ENCODE assay signal across 14 cellular contexts in genomic region chr15:73959801-73960200, GRCh38. TPM values are rescaled to one million over a fixed set of nuclear protein-coding genes. Genes with fewer than 3 reads are reported as not detected.
DNase-seq lines count a peak whose midpoint lies in the region; ATAC-seq, FAIRE-seq and TF ChIP-seq lines count a peak whose summit lies in the region.
"Had no signal": no experiment of that assay in that cellular context is flagged by ENCODE, and none has a peak within 500 bp of the region (broad histone marks: within the 10 kb centered on the region; RNA-seq: fewer than 3 reads in every experiment).

No MANE protein-coding gene starts in this region.

- peaks cover under 1 to 2% of the 10 kb centered on the region in 2 experiments for H3K4me1 Mint-ChIP-seq in H9

- no peak overlapping the region for H2BK15ac ChIP-seq in H9 (ENCODE audit: low read depth, low read length)

- no peak overlapping the region for H2AK5ac ChIP-seq in H9 (ENCODE audit: insufficient read length, low read length)

- no peaks in the 10 kb centered on the region for H3K9me2 ChIP-seq in OCI-LY7 (ENCODE audit: insufficient read depth, low read length)

- no peak overlapping the region for H3K14ac ChIP-seq in H9 (ENCODE audit: insufficient read depth, low read length)

- H3K4me2 ChIP-seq in OCI-LY7 (ENCODE audit: low read length) (peak overlapping the region; percentile 57), H9 (ENCODE audit: insufficient read depth, insufficient read length, low read length) (no peak overlapping the region)

- ATAC-seq in heart right ventricle = no peak

- no peak overlapping the region for H3K56ac ChIP-seq in H9 (ENCODE audit: insufficient read length, low read depth, low read length)

- no peaks in the 10 kb centered on the region for H4K20me1 ChIP-seq in OCI-LY7 (ENCODE audit: insufficient read depth, low read length)
- no peaks in the 10 kb centered on the region for H4K20me1 ChIP-seq in H9 (ENCODE audit: control insufficient read depth, insufficient read depth, insufficient read length)

- 90 to 92% methylated on average over 6 of the region's 6 CpGs for WGBS in heart right ventricle, 2 donors
- WGBS in H9 (ENCODE audit: extremely low coverage, insufficient read length, low lambda C conversion rate) = no CpG with 5 or more reads among the region's 6 CpGs

- H4K91ac ChIP-seq in H9 (ENCODE audit: insufficient read length, low read depth, low read length) = no peak overlapping the region

- H3K27ac ChIP-seq in heart right ventricle (no peak overlapping the region), OCI-LY7 (ENCODE audit: low read depth, low read length, poor library complexity, severe bottlenecking) (peak overlapping the region; percentile 27), H9 (ENCODE audit: insufficient read length, low read depth, low read length) (no peak overlapping the region)
- H3K27ac ChIP-seq: neutrophil, right atrium auricular region, suprapubic skin had no signal

- CTCF ChIA-PET in OCI-LY7 (lab: Charles Lee; ENCODE audit: unreplicated experiment) = no interaction called here

- no peak overlapping the region for H2BK12ac ChIP-seq in H9 (ENCODE audit: insufficient read length, low read depth, low read length)

- H3K36me3 Mint-ChIP-seq in H9 (ENCODE audit: insufficient read depth in 1 of 3, low read depth in 3 of 3) = no peaks in the 10 kb centered on the region

- peaks cover 13% of the 10 kb centered on the region for H3K27me3 Mint-ChIP-seq in H9 (ENCODE audit: low read depth)

- no peak overlapping the region for H3K4ac ChIP-seq in H9 (ENCODE audit: low read depth, low read length)

- H2BK20ac ChIP-seq in H9 (ENCODE audit: low read depth, low read length, poor library complexity, severe bottlenecking) = no peak overlapping the region

- no peak overlapping the region for H3K4me3 Mint-ChIP-seq in H9

- H3K4me1 ChIP-seq in heart right ventricle (peaks cover 0 to 31% (median 16%) of the 10 kb centered on the region in 9 donors), OCI-LY7 (ENCODE audit: insufficient read depth, low read length, poor library complexity, severe bottlenecking) (peaks cover 23% of the 10 kb centered on the region), H9 (ENCODE audit: insufficient read depth, low read length) (no peaks in the 10 kb centered on the region)

- no peaks in the 10 kb centered on the region for H3K36me3 ChIP-seq in heart right ventricle
- no peaks in the 10 kb centered on the region for H3K36me3 ChIP-seq in OCI-LY7 (ENCODE audit: insufficient read depth, low read length)
- H3K36me3 ChIP-seq: HAP-1, neutrophil, right atrium auricular region, suprapubic skin had no signal

- H3K9me3 ChIP-seq in heart right ventricle = no peaks in the 10 kb centered on the region
- no peaks in the 10 kb centered on the region for H3K9me3 ChIP-seq in OCI-LY7 (ENCODE audit: low read length)
- H3K9me3 ChIP-seq in H9 (ENCODE audit: control insufficient read depth, low read depth, low read length) = no peaks in the 10 kb centered on the region
- H3K9me3 ChIP-seq: HAP-1, neutrophil, right atrium auricular region, suprapubic skin had no signal

- no peaks in the 10 kb centered on the region for H3K79me1 ChIP-seq in H9 (ENCODE audit: insufficient read depth, low read depth, low read length, poor library complexity, severe bottlenecking)

- no peaks in the 10 kb centered on the region for H3K9me3 Mint-ChIP-seq in H9

- no peak overlapping the region for H3K18ac ChIP-seq in H9 (ENCODE audit: insufficient read length, low read depth, low read length)

- no peak overlapping the region for H2BK120ac ChIP-seq in H9 (ENCODE audit: low read depth, low read length, poor library complexity, severe bottlenecking)

- peak overlapping the region; percentile 39; the same call in 1 of the 2 replicates for H2AFZ ChIP-seq in OCI-LY7 (ENCODE audit: low read length)
- H2AFZ ChIP-seq in H9 (ENCODE audit: low read length) = no peak overlapping the region

- no peak overlapping the region for H3K9ac ChIP-seq in H9 (ENCODE audit: extremely low read depth, insufficient read length, low read length)

- peak; percentile 31 for DNase-seq in cardiac septum (ENCODE audit: low spot score)
- DNase-seq in heart right ventricle = no peak
- no peak for DNase-seq in OCI-LY7 (ENCODE audit: low spot score)
- peak; percentile 25 for DNase-seq in islet precursor cell
- no peak for DNase-seq in H9
- DNase-seq in GM19239 (ENCODE audit: insufficient read length, low spot score) = no peak
- DNase-seq in SW 1271 (lab: John Stamatoyannopoulos, UW) = no peak
- DNase-seq: effector CD8-positive, alpha-beta T cell had no signal

- no peak overlapping the region for H4K8ac ChIP-seq in H9 (replicated peaks; ENCODE audit: insufficient read length, low read depth, low read length)

- no peaks in the 10 kb centered on the region for H3K23me2 ChIP-seq in H9 (ENCODE audit: insufficient read length, low read depth, low read length, poor library complexity, severe bottlenecking)

- no peak overlapping the region for H3T11ph ChIP-seq in H9 (ENCODE audit: low read length)

- H3K27ac Mint-ChIP-seq in H9 = no peak overlapping the region

- no peak overlapping the region for H2BK5ac ChIP-seq in H9 (ENCODE audit: insufficient read length, low read length)

- intact Hi-C loops in cardiac septum (cut with DNase I) (no loop called here), heart right ventricle (cut with DNase I) (loop anchor here in 5 of 10 donors (5.0 to 10.0 kb wide), 3 partner anchors 62 to 88 kb away; partner anchors contain the start of gene TBC1D21 (in 2 of the 5)), OCI-LY7 (cut with micrococcal nuclease; ENCODE audit: unreplicated experiment) (no loop called here)

- POLR2A ChIA-PET in OCI-LY7 (lab: Charles Lee) = no interaction called here

- H3K4me3 ChIP-seq in heart right ventricle (no peak overlapping the region), OCI-LY7 (ENCODE audit: low read depth, low read length, poor library complexity, severe bottlenecking) (no peak overlapping the region)
- H3K4me3 ChIP-seq: HAP-1, right atrium auricular region, suprapubic skin had no signal

- no TSS peak for BruUV-seq in OCI-LY7 (replicated peaks; lab: Mats Ljungman, UMichigan)

- FAIRE-seq in GM19239 (lab: Jason Lieb, UNC) = no peak
- FAIRE-seq: bronchial epithelial cell, HTR-8/SVneo had no signal

- H3K27me3 ChIP-seq in heart right ventricle = no peaks in the 10 kb centered on the region
- no peaks in the 10 kb centered on the region for H3K27me3 ChIP-seq in H9 (ENCODE audit: insufficient read depth, low read length)
- H3K27me3 ChIP-seq: right atrium auricular region, suprapubic skin had no signal

- no peak overlapping the region for H4K5ac ChIP-seq in H9 (ENCODE audit: insufficient read length, low read depth, low read length)

- H3K79me2 ChIP-seq in OCI-LY7 (ENCODE audit: insufficient read depth, low read depth, low read length) (no peaks in the 10 kb centered on the region), H9 (ENCODE audit: insufficient read depth, low read length) (no peaks in the 10 kb centered on the region)

- TF ChIP-seq CTCF in heart right ventricle (IDR thresholded peaks at IDR 0.05) = no peak
- TF ChIP-seq CTCF in OCI-LY7 (conservative IDR thresholded peaks at IDR 0.05; ENCODE audit: low read length) = no peak
- TF ChIP-seq CTCF in H9 (conservative IDR thresholded peaks at IDR 0.05) = no peak

- H3K23ac ChIP-seq in H9 (ENCODE audit: insufficient read length, low read depth, low read length) = no peak overlapping the region

RNA-seq across cellular contexts. Expression of gene STOML1, which starts 32.3 kb away (rescaled TPM):
- total RNA-seq in cardiac septum (32.1 TPM), heart right ventricle (10 to 100 TPM; 21.1 to 38.4 (median 27.2) TPM), OCI-LY7 (2022) (8.9 and 10.0 TPM in 2 replicates), H9 (2021) (2.5 and 2.9 TPM in 2 replicates)
- polyA plus RNA-seq in heart right ventricle = 10 to 100 TPM; 33.1 to 35.0 TPM
- 5.7 and 8.0 TPM in 2 replicates for total RNA-seq in OCI-LY7 (2014; rRNA removed; shearing (Covaris generic))

RNA-seq across cellular contexts. Expression of gene LOXL1, which starts 33.5 kb away (rescaled TPM):
- total RNA-seq in cardiac septum (29.1 TPM), heart right ventricle (10 to 100 TPM; 11.2 to 60.2 (median 26.3) TPM), OCI-LY7 (2022) (not detected in 2 replicates), H9 (2021) (6.9 and 9.1 TPM in 2 replicates)
- 10 to 100 TPM; 41.4 to 66.6 TPM for polyA plus RNA-seq in heart right ventricle
- total RNA-seq in OCI-LY7 (2014; rRNA removed; shearing (Covaris generic)) = not detected in 2 replicates

RNA-seq across cellular contexts. Expression of gene PML, which starts 34.7 kb away (rescaled TPM):
- total RNA-seq in cardiac septum (24.6 TPM), heart right ventricle (10 to 100 TPM; 17.9 to 50.1 (median 22.5) TPM), OCI-LY7 (2022) (26.1 and 28.1 TPM in 2 replicates), H9 (2021) (23.6 and 24.6 TPM in 2 replicates)
- 10 to 100 TPM; 18.4 to 32.0 TPM for polyA plus RNA-seq in heart right ventricle
- total RNA-seq in OCI-LY7 (2014; rRNA removed; shearing (Covaris generic)) = 9.6 and 16.9 TPM in 2 replicates

Comparison
In these comparisons a context has a peak if more than half of its experiments do, and no peak if none do; other contexts are left out.
1. DNase-seq: peak in cardiac septum (single experiment) and islet precursor cell (single experiment); none in heart right ventricle (0 of 2), OCI-LY7 (single experiment), H9 (single experiment), GM19239 (single experiment) and SW 1271 (0 of 2).